18 cellular contexts compared by ENCODE assay signal in the genomic region with DNA sequence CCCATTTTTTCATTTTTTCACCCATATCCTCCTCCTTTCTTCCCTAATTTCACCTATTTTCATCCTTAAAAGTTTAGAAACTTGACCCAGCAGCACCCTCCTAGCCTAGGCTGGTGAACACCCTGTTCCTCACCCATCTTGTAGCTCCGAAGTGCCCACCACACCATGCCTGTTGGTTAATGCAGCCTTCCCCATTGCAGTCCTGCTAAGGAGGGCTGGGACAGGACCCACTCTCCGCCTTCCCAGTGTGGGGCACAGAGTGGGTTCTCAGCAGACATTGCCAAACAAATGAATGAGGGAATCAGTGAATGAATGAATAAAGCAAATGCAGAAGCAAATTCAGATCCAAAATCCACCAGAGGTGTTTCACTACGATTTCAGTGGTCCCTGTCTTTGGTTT. TPM values are rescaled to one million over a fixed set of nuclear protein-coding genes. Genes with fewer than 3 reads are reported as not detected.
DNase-seq lines count a peak whose midpoint lies in the region; ATAC-seq, FAIRE-seq and TF ChIP-seq lines count a peak whose summit lies in the region.
"Had no signal": no experiment of that assay in that cellular context is flagged by ENCODE, and none has a peak within 500 bp of the region (broad histone marks: within the 10 kb centered on the region; RNA-seq: fewer than 3 reads in every experiment).

No MANE protein-coding gene starts in this region.

- no peak for DNase-seq in activated CD4-positive, alpha-beta T cell treated with anti-CD3 and anti-CD28 coated beads for 36 hours
- DNase-seq in activated CD4-positive, alpha-beta T cell treated with anti-CD3 and anti-CD28 coated beads for 4 hours, result no peak
- peak; percentile 28 for DNase-seq in kidney
- peak; percentile 63 for DNase-seq in spleen
- no peak for DNase-seq in inferior parietal cortex (ENCODE audit: extremely low spot score)
- DNase-seq in GM10266 (ENCODE audit: extremely low spot score), result no peak
- DNase-seq: 8988T, H7, KG1, NCI-H1092 treated with DMSO at 0.1 percent for 48 hours, NCI-H2227 treated with DMSO at 0.1 percent for 48 hours, NCI-H524, SIG-M5 had no signal

- FAIRE-seq in kidney (lab: Jason Lieb, UNC), result no peak
- FAIRE-seq: HepG2 had no signal

- ATAC-seq in activated CD4-positive, alpha-beta T cell treated with anti-CD3 and anti-CD28 coated beads for 36 hours, result no peak
- ATAC-seq in GM21423 (IDR thresholded peaks at IDR 0.05; ENCODE audit: unreplicated experiment), result no peak
- ATAC-seq: HepG2 had no signal

- no peaks in the 10 kb centered on the region for H3K9me3 Mint-ChIP-seq in activated CD4-positive, alpha-beta T cell treated with anti-CD3 and anti-CD28 coated beads for 36 hours (ENCODE audit: low read depth)

- WGBS in spleen, 5 donors, result 89 to 96% (median 94%) methylated on average over 3 of the region's 3 CpGs

- H3K79me2 ChIP-seq in OCI-LY1 (ENCODE audit: insufficient read depth, low read length), result no peaks in the 10 kb centered on the region

- H3K27me3 ChIP-seq in OCI-LY1 (ENCODE audit: insufficient read depth, low read length) (no peaks in the 10 kb centered on the region), spleen (replicated peaks in 1 of 7) (no peaks in the 10 kb centered on the region)

- H3K9me2 ChIP-seq in OCI-LY1 (ENCODE audit: low read depth, low read length), result no peaks in the 10 kb centered on the region

- CTCF ChIA-PET in activated CD4-positive, alpha-beta T cell treated with anti-CD3 and anti-CD28 coated beads for 36 hours (lab: Charles Lee), result interaction anchor here (1.0 kb wide), 1 partner anchor 19 kb away, joined by 4 read pairs; no protein-coding TSS in a partner anchor

- peak overlapping the region; percentile 38 for H3K27ac Mint-ChIP-seq in activated CD4-positive, alpha-beta T cell treated with anti-CD3 and anti-CD28 coated beads for 36 hours

- TF ChIP-seq POLR2A in spleen (IDR thresholded peaks at IDR 0.05), result no peak

- no peak overlapping the region for H3K4me3 ChIP-seq in OCI-LY1 (ENCODE audit: low read depth, low read length, poor library complexity, severe bottlenecking)
- no peak overlapping the region for H3K4me3 ChIP-seq in kidney (ENCODE audit: low read length in 2 of 2)
- H3K4me3 ChIP-seq in spleen, result no peak overlapping the region

- peak overlapping the region; percentile 15; the same call in 1 of the 2 replicates for H3K9ac ChIP-seq in OCI-LY1 (ENCODE audit: low read length)
- H3K9ac ChIP-seq in kidney (ENCODE audit: low read length in 2 of 2), result no peak overlapping the region

- H3K27ac ChIP-seq in OCI-LY1 (ENCODE audit: low read depth, low read length, poor library complexity, severe bottlenecking) (peak overlapping the region; percentile 98), kidney (ENCODE audit: low read depth in 2 of 2, low read length in 2 of 2) (no peak overlapping the region), spleen (no peak overlapping the region)

- H2AFZ ChIP-seq in OCI-LY1 (ENCODE audit: low read length), result no peak overlapping the region

- H4K20me1 ChIP-seq in OCI-LY1 (ENCODE audit: insufficient read depth, low read length), result no peaks in the 10 kb centered on the region

- no peaks in the 10 kb centered on the region; the same call in 1 of the 2 replicates for H3K9me3 ChIP-seq in OCI-LY1 (ENCODE audit: low read length)
- no peaks in the 10 kb centered on the region for H3K9me3 ChIP-seq in kidney (ENCODE audit: control insufficient read depth in 1 of 2, low read length in 2 of 2)
- H3K9me3 ChIP-seq in spleen, result no peaks in the 10 kb centered on the region

- peaks cover 17% of the 10 kb centered on the region for H3K4me1 Mint-ChIP-seq in activated CD4-positive, alpha-beta T cell treated with anti-CD3 and anti-CD28 coated beads for 36 hours

- no peak overlapping the region for H3K4me3 Mint-ChIP-seq in activated CD4-positive, alpha-beta T cell treated with anti-CD3 and anti-CD28 coated beads for 36 hours

- H3F3A ChIP-seq in OCI-LY1 (ENCODE audit: insufficient read depth, low read length), result peaks cover 16% of the 10 kb centered on the region

- no peaks in the 10 kb centered on the region for H3K27me3 Mint-ChIP-seq in activated CD4-positive, alpha-beta T cell treated with anti-CD3 and anti-CD28 coated beads for 36 hours

- POLR2A ChIA-PET in activated CD4-positive, alpha-beta T cell treated with anti-CD3 and anti-CD28 coated beads for 36 hours (lab: Charles Lee), result no interaction called here

- H3K36me3 Mint-ChIP-seq in activated CD4-positive, alpha-beta T cell treated with anti-CD3 and anti-CD28 coated beads for 36 hours (ENCODE audit: low read depth), result no peaks in the 10 kb centered on the region

- H3K4me1 ChIP-seq in OCI-LY1 (ENCODE audit: insufficient read depth, low read length, severe bottlenecking) (peaks cover 100% of the 10 kb centered on the region), kidney (ENCODE audit: control insufficient read depth in 1 of 2, insufficient read depth in 1 of 2, low read depth in 1 of 2, low read length in 2 of 2) (no peaks in the 10 kb centered on the region), spleen (peaks cover 14 to 93% (median 71%) of the 10 kb centered on the region in 6 donors)

- TF ChIP-seq CTCF in OCI-LY1 (IDR thresholded peaks at IDR 0.05; ENCODE audit: low read length), result no peak
- TF ChIP-seq CTCF in kidney (IDR thresholded peaks at IDR 0.05; ENCODE audit: borderline replicate concordance, extremely low read depth, insufficient read depth), result no peak
- TF ChIP-seq CTCF in spleen (IDR thresholded peaks at IDR 0.05 in 8 of 11, conservative IDR thresholded peaks at IDR 0.05 in 3 of 11), result no peak
- TF ChIP-seq CTCF in GM10266 (IDR thresholded peaks at IDR 0.05; ENCODE audit: control insufficient read depth, insufficient read depth, low read depth, missing control alignments), result no peak

- intact Hi-C loops in activated CD4-positive, alpha-beta T cell treated with anti-CD3 and anti-CD28 coated beads for 36 hours (cut with DNase I, micrococcal nuclease), result loop anchor here in 1 of 2 experiments (5.0 kb wide), 1 partner anchor 37 kb away; no protein-coding TSS in a partner anchor
- intact Hi-C loops in kidney (cut with DNase I) (no loop called here), spleen (cut with DNase I; ENCODE audit: low total_unique reads) (no loop called here)

- H3K4me2 ChIP-seq in OCI-LY1 (ENCODE audit: low read length), result no peak overlapping the region

- H3K36me3 ChIP-seq in OCI-LY1 (ENCODE audit: insufficient read depth, low read length), result peaks cover 10% of the 10 kb centered on the region; the same call in 1 of the 2 replicates
- no peaks in the 10 kb centered on the region for H3K36me3 ChIP-seq in kidney (ENCODE audit: control insufficient read depth in 1 of 2, insufficient read depth in 2 of 2, low read length in 2 of 2)
- no peaks in the 10 kb centered on the region for H3K36me3 ChIP-seq in spleen

RNA-seq across cellular contexts. Expression of a gene that starts 45.7 kb away (rescaled TPM):
- not detected for total RNA-seq in activated CD4-positive, alpha-beta T cell treated with anti-CD3 and anti-CD28 coated beads for 36 hours
- not detected for total RNA-seq in kidney
- polyA plus RNA-seq in kidney (ENCODE audit: insufficient read depth, low read depth, low replicate concordance), result not detected
- total RNA-seq in spleen, result under 1 TPM in 1 of 7 donors, not detected in 6; 0.26 TPM
- under 1 TPM in 2 of 3 donors, not detected in 1; 0.23 to 0.45 TPM for polyA plus RNA-seq in spleen
- total RNA-seq: HepG2, MCF 10A had no signal
- polyA plus RNA-seq: BJ had no signal

Comparison
In these comparisons a context has a peak if more than half of its experiments do, and no peak if none do; other contexts are left out.
1. DNase-seq: peak in kidney (single experiment) and spleen (single experiment); none in activated CD4-positive, alpha-beta T cell treated with anti-CD3 and anti-CD28 coated beads for 36 hours (single experiment), activated CD4-positive, alpha-beta T cell treated with anti-CD3 and anti-CD28 coated beads for 4 hours (0 of 2), inferior parietal cortex (single experiment) and GM10266 (single experiment).